ENCODE assay signal across 2 cellular contexts in the genomic region with DNA sequence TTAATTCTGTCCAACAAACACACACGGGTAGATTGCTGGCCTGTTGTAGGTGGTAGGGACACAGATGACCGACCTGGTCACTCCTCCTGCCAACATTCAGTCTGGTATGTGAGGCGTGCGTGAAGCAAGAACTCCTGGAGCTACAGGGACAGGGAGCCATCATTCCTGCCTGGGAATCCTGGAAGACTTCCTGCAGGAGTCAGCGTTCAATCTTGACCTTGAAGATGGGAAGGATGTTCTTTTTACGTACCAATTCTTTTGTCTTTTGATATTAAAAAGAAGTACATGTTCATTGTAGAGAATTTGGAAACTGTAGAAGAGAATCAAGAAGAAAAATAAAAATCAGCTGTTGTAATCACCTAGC.
TF ChIP-seq lines count a peak whose summit lies in the region.

No MANE protein-coding gene starts in this region.

TF ChIP-seq in A549, 52 proteins besides CTCF, POLR2A, EP300 and RAD21:
- TF ChIP-seq ZFP36 (IDR thresholded peaks at IDR 0.05; ENCODE audit: borderline replicate concordance, partially characterized antibody) = peak; percentile 21
- TF ChIP-seq, protein P1, sequence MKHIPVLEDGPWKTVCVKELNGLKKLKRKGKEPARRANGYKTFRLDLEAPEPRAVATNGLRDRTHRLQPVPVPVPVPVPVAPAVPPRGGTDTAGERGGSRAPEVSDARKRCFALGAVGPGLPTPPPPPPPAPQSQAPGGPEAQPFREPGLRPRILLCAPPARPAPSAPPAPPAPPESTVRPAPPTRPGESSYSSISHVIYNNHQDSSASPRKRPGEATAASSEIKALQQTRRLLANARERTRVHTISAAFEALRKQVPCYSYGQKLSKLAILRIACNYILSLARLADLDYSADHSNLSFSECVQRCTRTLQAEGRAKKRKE (CRISPR knock-in tag; IDR thresholded peaks at IDR 0.05; ENCODE audit: low read depth) = no peak
TF ChIP-seq in A549: peak in this region for 1.

TF ChIP-seq in HEK293T, 16 proteins besides CTCF, POLR2A, EP300 and RAD21:
- TF ChIP-seq HDGF (IDR thresholded peaks at IDR 0.05; ENCODE audit: borderline replicate concordance) (no peak), NFRKB (IDR thresholded peaks at IDR 0.05) (no peak), FOXK2 (IDR thresholded peaks at IDR 0.05) (no peak), CTBP1 (IDR thresholded peaks at IDR 0.05; ENCODE audit: borderline replicate concordance) (no peak), SUZ12 (IDR thresholded peaks at IDR 0.05) (no peak), ZNF384 (IDR thresholded peaks at IDR 0.05) (no peak), L3MBTL2 (conservative IDR thresholded peaks at IDR 0.05) (no peak), FOXM1 (IDR thresholded peaks at IDR 0.05; ENCODE audit: borderline replicate concordance) (no peak), ELF4 (IDR thresholded peaks at IDR 0.05) (no peak), SP1 (IDR thresholded peaks at IDR 0.05) (no peak), BHLHE40 (IDR thresholded peaks at IDR 0.05; ENCODE audit: borderline replicate concordance) (no peak), TARDBP (IDR thresholded peaks at IDR 0.05) (no peak), FOXA1 (IDR thresholded peaks at IDR 0.05) (no peak), ARNT (IDR thresholded peaks at IDR 0.05) (no peak), LEF1 (IDR thresholded peaks at IDR 0.05; ENCODE audit: borderline replicate concordance) (no peak)
- TF ChIP-seq, protein P2, sequence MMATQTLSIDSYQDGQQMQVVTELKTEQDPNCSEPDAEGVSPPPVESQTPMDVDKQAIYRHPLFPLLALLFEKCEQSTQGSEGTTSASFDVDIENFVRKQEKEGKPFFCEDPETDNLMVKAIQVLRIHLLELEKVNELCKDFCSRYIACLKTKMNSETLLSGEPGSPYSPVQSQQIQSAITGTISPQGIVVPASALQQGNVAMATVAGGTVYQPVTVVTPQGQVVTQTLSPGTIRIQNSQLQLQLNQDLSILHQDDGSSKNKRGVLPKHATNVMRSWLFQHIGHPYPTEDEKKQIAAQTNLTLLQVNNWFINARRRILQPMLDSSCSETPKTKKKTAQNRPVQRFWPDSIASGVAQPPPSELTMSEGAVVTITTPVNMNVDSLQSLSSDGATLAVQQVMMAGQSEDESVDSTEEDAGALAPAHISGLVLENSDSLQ (IDR thresholded peaks at IDR 0.05) = no peak
